ENCODE assay signal across 20 cellular contexts in genomic region chr3:52396011-52396906, GRCh38. TPM values are rescaled to one million over a fixed set of nuclear protein-coding genes. Genes with fewer than 3 reads are reported as not detected.
"Had no signal": no experiment of that assay in that cellular context is flagged by ENCODE, and none has a peak within 500 bp of the region (broad histone marks: within the 10 kb centered on the region; RNA-seq: fewer than 3 reads in every experiment).

No MANE protein-coding gene starts in this region.

- DNase-seq: activated CD4-positive, alpha-beta T cell treated with anti-CD3 and anti-CD28 coated beads for 1 hour; activated CD8-positive, alpha-beta memory T cell treated with anti-CD3 and anti-CD28 coated beads for 24 hours; activated CD8-positive, alpha-beta memory T cell treated with anti-CD3 and anti-CD28 coated beads, Interleukin-2, amount 50 U/mL, for 48 hours; activated naive CD8-positive, alpha-beta T cell treated with anti-CD3 and anti-CD28 coated beads for 36 hours; amniotic stem cell; foreskin keratinocyte; naive B cell; stimulated activated CD4-positive, alpha-beta T cell treated with anti-CD3 and anti-CD28 coated beads, Interleukin-15, amount 100 ng/mL, for 24 hours; stimulated activated CD4-positive, alpha-beta T cell treated with anti-CD3 and anti-CD28 coated beads, Interleukin-2, amount 100 ng/mL, for 48 hours; stomach; T-helper 2 cell; trophoblast cell; WERI-Rb-1 had no signal

- H3K27ac Mint-ChIP-seq: activated naive CD8-positive, alpha-beta T cell treated with anti-CD3 and anti-CD28 coated beads for 36 hours; memory B cell had no signal

- H3K9me3 ChIP-seq: left lung, neutrophil, SJSA1, stomach had no signal

- H3K27ac ChIP-seq: cardiac muscle cell, foreskin keratinocyte, left lung, neutrophil, parathyroid adenoma, SJSA1, skin epidermis, stomach, WERI-Rb-1 had no signal

- H3K4me3 Mint-ChIP-seq: activated naive CD8-positive, alpha-beta T cell treated with anti-CD3 and anti-CD28 coated beads for 36 hours; memory B cell; naive B cell had no signal

- ATAC-seq: foreskin keratinocyte, left lung had no signal

- H3K27me3 Mint-ChIP-seq: activated naive CD8-positive, alpha-beta T cell treated with anti-CD3 and anti-CD28 coated beads for 36 hours; memory B cell; naive B cell had no signal

- H3K27me3 ChIP-seq: cardiac muscle cell, foreskin keratinocyte, left lung, neutrophil, SJSA1, stomach had no signal

- H3K4me1 Mint-ChIP-seq: activated naive CD8-positive, alpha-beta T cell treated with anti-CD3 and anti-CD28 coated beads for 36 hours; memory B cell had no signal

- H3K4me3 ChIP-seq: cardiac muscle cell, left lung, SJSA1, skin epidermis, stomach had no signal

- H3K4me1 ChIP-seq: foreskin keratinocyte, left lung, parathyroid adenoma had no signal

RNA-seq across cellular contexts. Expression of gene TNNC1, which starts 57.6 kb away (rescaled TPM):
- total RNA-seq: foreskin keratinocyte had no signal
